Comparison of ENCODE assay signal across 1 cellular context in the genomic region with DNA sequence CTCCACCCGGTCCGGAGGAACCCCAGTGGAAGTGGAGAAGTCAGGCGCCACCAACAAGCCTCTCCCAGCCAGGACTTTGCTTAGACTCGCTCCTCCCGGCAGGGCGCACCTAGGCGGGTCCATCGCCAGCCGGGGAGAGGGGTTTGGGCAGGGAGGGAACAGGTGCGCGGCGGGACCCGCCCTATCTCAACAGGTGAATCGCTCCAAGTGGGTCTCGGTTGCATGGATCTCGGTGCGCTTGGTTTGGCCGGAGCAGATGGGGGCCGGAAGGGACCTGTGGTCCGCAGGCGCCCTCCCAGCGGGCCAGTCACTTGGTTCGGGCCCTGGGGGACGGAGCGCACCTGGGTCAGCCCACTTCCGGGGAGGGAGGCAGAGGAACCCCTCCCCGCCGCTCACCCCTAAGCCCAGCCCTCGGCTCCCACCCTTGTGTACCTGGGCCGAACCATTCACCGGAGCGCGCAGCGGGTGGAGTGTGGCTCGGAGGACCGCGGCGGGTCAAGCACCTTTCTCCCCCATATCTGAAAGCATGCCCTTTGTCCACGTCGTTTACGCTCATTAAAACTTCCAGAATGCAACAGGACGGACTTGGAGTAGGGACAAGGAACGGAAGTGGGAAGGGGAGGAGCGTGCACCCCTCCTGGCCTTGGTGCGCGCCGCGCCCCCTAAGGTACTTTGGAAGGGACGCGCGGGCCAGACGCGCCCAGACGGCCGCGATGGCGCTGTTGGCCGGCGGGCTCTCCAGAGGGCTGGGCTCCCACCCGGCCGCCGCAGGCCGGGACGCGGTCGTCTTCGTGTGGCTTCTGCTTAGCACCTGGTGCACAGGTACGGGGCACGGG.
TF ChIP-seq lines count a peak whose summit lies in the region.

LSR (plus strand) TSS at position 693 of the 836 bp plus-strand sequence; CDS start at position 714, 21 bp downstream.

TF ChIP-seq in K562, 482 proteins besides CTCF, POLR2A, EP300 and RAD21 (continued from another document and continues in another):
- no peak for TF ChIP-seq ZNF407 (IDR thresholded peaks at IDR 0.05; ENCODE audit: low read depth)
- peak; percentile 100 for TF ChIP-seq PRDM10 (IDR thresholded peaks at IDR 0.05; ENCODE audit: partially characterized antibody)
- peak; percentile 89 for TF ChIP-seq ETV1 (tag; conservative IDR thresholded peaks at IDR 0.05; ENCODE audit: low read depth)
- TF ChIP-seq AFF1 (IDR thresholded peaks at IDR 0.05; ENCODE audit: low read depth in 1 of 2, partially characterized antibody in 2 of 2) = no peak
- TF ChIP-seq ZNF133 (CRISPR knock-in tag; IDR thresholded peaks at IDR 0.05) = no peak
- no peak for TF ChIP-seq SMARCA4 (IDR thresholded peaks at IDR 0.05)
- no peak for TF ChIP-seq ZNF584 (CRISPR knock-in tag; IDR thresholded peaks at IDR 0.05; ENCODE audit: low read depth)
- TF ChIP-seq ZNF134 (CRISPR knock-in tag; conservative IDR thresholded peaks at IDR 0.05) = no peak
- TF ChIP-seq TOE1 (IDR thresholded peaks at IDR 0.05; ENCODE audit: borderline replicate concordance) = peak; percentile 98
- 0 out of 2 replicates have a peak, but pooled peaks have one; percentile 37 for TF ChIP-seq TOE1 (CRISPR knock-in tag; IDR thresholded peaks at IDR 0.05; ENCODE audit: borderline replicate concordance, low read depth)
- no peak for TF ChIP-seq SRSF7 (optimal IDR thresholded peaks at IDR 0.05; ENCODE audit: low read depth, low read length)
- no peak for TF ChIP-seq TSHZ1 (CRISPR knock-in tag; IDR thresholded peaks at IDR 0.05)
- TF ChIP-seq HDAC1 (IDR thresholded peaks at IDR 0.05) = peak in 1 of 2 experiments; percentile 75; a peak in 2 of 4 replicates
- TF ChIP-seq HSF4 (CRISPR knock-in tag; IDR thresholded peaks at IDR 0.05; ENCODE audit: borderline replicate concordance) = no peak
- no peak for TF ChIP-seq RFX1 (IDR thresholded peaks at IDR 0.05)
- TF ChIP-seq POLR2AphosphoS5 (IDR thresholded peaks at IDR 0.05; ENCODE audit: control insufficient read depth, insufficient read depth, low read depth, low read length) = peak; percentile 73; the same call in 1 of the 2 replicates
- TF ChIP-seq, protein P1, sequence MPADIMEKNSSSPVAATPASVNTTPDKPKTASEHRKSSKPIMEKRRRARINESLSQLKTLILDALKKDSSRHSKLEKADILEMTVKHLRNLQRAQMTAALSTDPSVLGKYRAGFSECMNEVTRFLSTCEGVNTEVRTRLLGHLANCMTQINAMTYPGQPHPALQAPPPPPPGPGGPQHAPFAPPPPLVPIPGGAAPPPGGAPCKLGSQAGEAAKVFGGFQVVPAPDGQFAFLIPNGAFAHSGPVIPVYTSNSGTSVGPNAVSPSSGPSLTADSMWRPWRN (IDR thresholded peaks at IDR 0.05; ENCODE audit: low read depth) = peak; percentile 22; the same call in 1 of the 2 replicates
- TF ChIP-seq, protein P2, sequence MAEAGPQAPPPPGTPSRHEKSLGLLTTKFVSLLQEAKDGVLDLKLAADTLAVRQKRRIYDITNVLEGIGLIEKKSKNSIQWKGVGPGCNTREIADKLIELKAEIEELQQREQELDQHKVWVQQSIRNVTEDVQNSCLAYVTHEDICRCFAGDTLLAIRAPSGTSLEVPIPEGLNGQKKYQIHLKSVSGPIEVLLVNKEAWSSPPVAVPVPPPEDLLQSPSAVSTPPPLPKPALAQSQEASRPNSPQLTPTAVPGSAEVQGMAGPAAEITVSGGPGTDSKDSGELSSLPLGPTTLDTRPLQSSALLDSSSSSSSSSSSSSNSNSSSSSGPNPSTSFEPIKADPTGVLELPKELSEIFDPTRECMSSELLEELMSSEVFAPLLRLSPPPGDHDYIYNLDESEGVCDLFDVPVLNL (CRISPR knock-in tag; IDR thresholded peaks at IDR 0.05; ENCODE audit: low read depth) = peak; percentile 66
- TF ChIP-seq MCM3 (IDR thresholded peaks at IDR 0.05) = no peak
- no peak for TF ChIP-seq NFE2 (IDR thresholded peaks at IDR 0.05; ENCODE audit: low read depth)
- TF ChIP-seq HOMEZ (CRISPR knock-in tag; IDR thresholded peaks at IDR 0.05) = no peak
- TF ChIP-seq RAD51 (IDR thresholded peaks at IDR 0.05; ENCODE audit: borderline replicate concordance, low read depth) = no peak; the same call in 1 of the 2 replicates
- TF ChIP-seq ZNF76 (CRISPR knock-in tag; IDR thresholded peaks at IDR 0.05; ENCODE audit: borderline replicate concordance) = 0 out of 2 replicates have a peak, but pooled peaks have one; percentile 19
- TF ChIP-seq LCOR (CRISPR knock-in tag; IDR thresholded peaks at IDR 0.05) = no peak
- TF ChIP-seq HDAC8 (tag; IDR thresholded peaks at IDR 0.05) = no peak
